ENCODE assay signal across 20 cellular contexts in genomic region chr10:128516180-128516579, GRCh38.
"Had no signal": no experiment of that assay in that cellular context is flagged by ENCODE, and none has a peak within 500 bp of the region (broad histone marks: within the 10 kb centered on the region; RNA-seq: fewer than 3 reads in every experiment).

No MANE protein-coding gene starts in this region.

- H3K36me3 ChIP-seq: esophagus muscularis mucosa, gastroesophageal sphincter, heart left ventricle, lower lobe of right lung had no signal

- H3K79me2 ChIP-seq: hepatocyte had no signal

- H2AFZ ChIP-seq: hepatocyte had no signal

- H3K4me1 ChIP-seq: esophagus muscularis mucosa, foreskin keratinocyte, gastroesophageal sphincter, heart left ventricle, lower lobe of right lung had no signal

- H3K4me3 ChIP-seq: coronary artery, dorsolateral prefrontal cortex, esophagus muscularis mucosa, gastroesophageal sphincter, heart left ventricle, hepatocyte, lower lobe of right lung, mucosa of descending colon had no signal

- DNase-seq: dermis blood vessel endothelial cell; dorsolateral prefrontal cortex; effector CD4-positive, alpha-beta T cell; effector memory CD4-positive, alpha-beta T cell; foreskin keratinocyte; heart left ventricle; hypothalamus; immature natural killer cell; islet precursor cell; kidney; kidney glomerular epithelial cell; left colon; left ventricle myocardium superior; lower lobe of right lung; mesenchymal stem cell; mucosa of descending colon had no signal

- H3K9me3 ChIP-seq: lower lobe of right lung, mucosa of descending colon had no signal

- H3K27me3 ChIP-seq: foreskin keratinocyte had no signal

- H3K27ac ChIP-seq: coronary artery, dorsolateral prefrontal cortex, esophagus muscularis mucosa, foreskin keratinocyte, gastroesophageal sphincter, heart left ventricle, hepatocyte, lower lobe of right lung had no signal

- H3K4me2 ChIP-seq: hepatocyte had no signal
